ENCODE assay signal across 14 cellular contexts in the genomic region with DNA sequence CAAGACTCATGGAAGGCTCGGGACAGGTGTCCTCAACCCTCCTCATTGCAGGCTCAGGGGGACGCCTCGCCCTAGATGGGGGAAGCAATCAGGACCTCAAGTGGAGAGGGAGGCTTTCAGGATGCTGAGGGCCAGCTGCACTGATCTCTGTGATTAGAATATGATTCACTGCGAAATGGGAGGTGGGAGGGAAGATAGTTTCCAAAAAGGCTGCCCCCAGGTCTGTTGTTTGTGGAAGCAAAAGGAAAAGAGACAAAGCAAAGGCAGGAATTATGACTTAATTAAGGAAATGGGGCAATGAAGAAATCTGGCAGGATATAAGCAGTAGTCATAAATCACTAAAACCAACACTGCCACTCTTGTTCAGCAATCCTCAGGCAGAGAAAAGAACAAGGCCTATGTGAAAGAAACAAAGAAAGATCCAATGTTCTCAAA.
DNase-seq lines count a peak whose midpoint lies in the region; ATAC-seq and TF ChIP-seq lines count a peak whose summit lies in the region.
"Had no signal": no experiment of that assay in that cellular context is flagged by ENCODE, and none has a peak within 500 bp of the region (broad histone marks: within the 10 kb centered on the region; RNA-seq: fewer than 3 reads in every experiment).

No MANE protein-coding gene starts in this region.

- CTCF ChIA-PET in SK-N-SH (lab: Yijun Ruan, JAX), result interaction anchor here (0.6 to 1.4 kb wide), 5 partner anchors 8 to 360 kb away, joined by 3 to 6 read pairs (median 3); no protein-coding TSS in a partner anchor

- H3K36me3 ChIP-seq in ACC112 (ENCODE audit: insufficient read depth, low read length) (no peaks in the 10 kb centered on the region), SK-N-SH (replicated peaks in 1 of 2; ENCODE audit: control insufficient read depth in 1 of 2, insufficient read depth in 2 of 2, low read length in 1 of 2) (no peaks in the 10 kb centered on the region), smooth muscle cell (ENCODE audit: low read depth) (no peaks in the 10 kb centered on the region), adrenal gland (replicated peaks in 1 of 2) (no peaks in the 10 kb centered on the region)

- peak overlapping the region; percentile 31 for H2AFZ ChIP-seq in ACC112 (ENCODE audit: low read length, unreplicated experiment)
- H2AFZ ChIP-seq in SK-N-SH (ENCODE audit: low read depth), result no peak overlapping the region
- H2AFZ ChIP-seq in smooth muscle cell (ENCODE audit: low read depth), result no peak overlapping the region

- H3K79me2 ChIP-seq in ACC112 (ENCODE audit: control insufficient read depth, insufficient read depth, low read length, unreplicated experiment) (no peaks in the 10 kb centered on the region), SK-N-SH (ENCODE audit: insufficient read depth) (no peaks in the 10 kb centered on the region), smooth muscle cell (ENCODE audit: low read depth) (no peaks in the 10 kb centered on the region)

- peak; percentile 63 for ATAC-seq in foreskin keratinocyte
- no peak for ATAC-seq in GM21619 (IDR thresholded peaks at IDR 0.05; ENCODE audit: unreplicated experiment)
- ATAC-seq: stimulated activated effector memory CD8-positive, alpha-beta T cell treated with anti-CD3 and anti-CD28 coated beads, Interleukin-12 subunit alpha, Interleukin-12 subunit beta, amount 100 ng/mL, for 72 hours had no signal

- no peak for TF ChIP-seq POLR2A in adrenal gland (IDR thresholded peaks at IDR 0.05)

- TF ChIP-seq RAD21 in SK-N-SH (IDR thresholded peaks at IDR 0.05; ENCODE audit: low read length), result no peak

- no peak overlapping the region; the same call in 1 of the 2 replicates for H3K4me2 ChIP-seq in SK-N-SH
- H3K4me2 ChIP-seq in smooth muscle cell, result no peak overlapping the region

- no peaks in the 10 kb centered on the region for H3K9me3 ChIP-seq in SK-N-SH
- H3K9me3 ChIP-seq in smooth muscle cell (replicated peaks; ENCODE audit: low read depth), result no peaks in the 10 kb centered on the region
- H3K9me3 ChIP-seq in adrenal gland (replicated peaks in 1 of 3), result no peaks in the 10 kb centered on the region

- H3K9me2 ChIP-seq in SK-N-SH, result no peaks in the 10 kb centered on the region

- no peaks in the 10 kb centered on the region for H3K27me3 ChIP-seq in ACC112 (ENCODE audit: insufficient read depth, low read length)
- H3K27me3 ChIP-seq in SK-N-SH (ENCODE audit: insufficient read depth), result no peaks in the 10 kb centered on the region
- no peaks in the 10 kb centered on the region for H3K27me3 ChIP-seq in foreskin keratinocyte
- no peaks in the 10 kb centered on the region for H3K27me3 ChIP-seq in smooth muscle cell (ENCODE audit: low read depth)
- no peaks in the 10 kb centered on the region for H3K27me3 ChIP-seq in adrenal gland

- TF ChIP-seq EP300 in SK-N-SH (IDR thresholded peaks at IDR 0.05; ENCODE audit: borderline replicate concordance in 1 of 2, low read depth in 1 of 2, low read length in 1 of 2), result 0 out of 4 replicates have a peak, but pooled peaks of 1 of the 2 experiments have one; percentile 31

- H3F3A ChIP-seq in SK-N-SH (replicated peaks; ENCODE audit: insufficient read depth) (no peaks in the 10 kb centered on the region), smooth muscle cell (ENCODE audit: low read depth) (no peaks in the 10 kb centered on the region)

- H3K4me1 ChIP-seq in ACC112 (ENCODE audit: control insufficient read depth, insufficient read depth, low read length, unreplicated experiment) (peaks cover 9% of the 10 kb centered on the region), SK-N-SH (ENCODE audit: control insufficient read depth in 1 of 2, insufficient read depth in 2 of 2, low read depth in 1 of 2, low read length in 1 of 2) (peaks cover 7 to 21% of the 10 kb centered on the region in 2 experiments), foreskin keratinocyte (peaks cover 21% of the 10 kb centered on the region), smooth muscle cell (ENCODE audit: low read depth) (no peaks in the 10 kb centered on the region), adrenal gland (replicated peaks in 1 of 2) (peaks cover 0 to 8% of the 10 kb centered on the region in 2 donors)

- TF ChIP-seq CTCF in SK-N-SH (IDR thresholded peaks at IDR 0.05) (no peak), foreskin keratinocyte (conservative IDR thresholded peaks at IDR 0.05) (no peak), smooth muscle cell (IDR thresholded peaks at IDR 0.05; ENCODE audit: borderline replicate concordance, insufficient read depth, poor library complexity, severe bottlenecking) (no peak), adrenal gland (IDR thresholded peaks at IDR 0.05) (no peak)

- H3K4me3 ChIP-seq in ACC112 (ENCODE audit: low read depth, low read length), result no peak overlapping the region
- no peak overlapping the region for H3K4me3 ChIP-seq in SK-N-SH (ENCODE audit: low read depth in 2 of 2, low read length in 1 of 2)
- H3K4me3 ChIP-seq in smooth muscle cell, result no peak overlapping the region
- no peak overlapping the region for H3K4me3 ChIP-seq in adrenal gland

- H4K20me1 ChIP-seq in SK-N-SH (ENCODE audit: insufficient read depth) (no peaks in the 10 kb centered on the region), smooth muscle cell (ENCODE audit: low read depth) (no peaks in the 10 kb centered on the region)

- WGBS in SK-N-SH (ENCODE audit: low lambda C conversion rate), result 60% methylated on average over 4 of the region's 4 CpGs
- WGBS in smooth muscle cell (ENCODE audit: low lambda C conversion rate), result 90% methylated on average over 4 of the region's 4 CpGs
- WGBS in adrenal gland, 4 donors, result 55 to 76% (median 67%) methylated on average over 2 to 4 of the region's 4 CpGs

- no peak overlapping the region for H3K9ac ChIP-seq in SK-N-SH
- no peak overlapping the region for H3K9ac ChIP-seq in smooth muscle cell (ENCODE audit: low read depth)

- POLR2A ChIA-PET in SK-N-SH (lab: Yijun Ruan, JAX), result no interaction called here

- H3K27ac ChIP-seq in ACC112 (ENCODE audit: low read depth, low read length) (peak overlapping the region; percentile 35; the same call in 1 of the 2 replicates), SK-N-SH (ENCODE audit: low read depth in 2 of 2, low read length in 1 of 2) (peak overlapping the region; percentile 46 to 70), foreskin keratinocyte (peak overlapping the region; percentile 9), smooth muscle cell (ENCODE audit: low read depth) (no peak overlapping the region), adrenal gland (no peak overlapping the region)
- H3K27ac ChIP-seq: epithelial cell of prostate had no signal

- intact Hi-C loops in adrenal gland (cut with DNase I), result no loop called here

- peak; percentile 4 for DNase-seq in NCI-H1105 (lab: John Stamatoyannopoulos, UW)
- no peak for DNase-seq in SK-N-SH
- DNase-seq in foreskin keratinocyte, result peak in 1 of 2 donors; percentile 57
- DNase-seq in smooth muscle cell (lab: John Stamatoyannopoulos, UW; ENCODE audit: unreplicated experiment), result no peak
- no peak for DNase-seq in 8988T
- no peak for DNase-seq in adrenal gland
- DNase-seq: activated CD4-positive, alpha-beta memory T cell treated with anti-CD3 and anti-CD28 coated beads, Interleukin-2, amount 10 ng/mL, durations not matched to agents 7 days and 5 days; activated naive CD4-positive, alpha-beta T cell treated with anti-CD3 and anti-CD28 coated beads for 36 hours; NCI-H1092 treated with DMSO at 0.1 percent for 48 hours; stimulated activated CD4-positive, alpha-beta T cell treated with anti-CD3 and anti-CD28 coated beads, Interleukin-2, amount 100 ng/mL, for 48 hours had no signal

TF ChIP-seq in SK-N-SH, 30 proteins besides CTCF, POLR2A, EP300 and RAD21 (continues in another document):
- no peak for TF ChIP-seq SMC3 (IDR thresholded peaks at IDR 0.05; ENCODE audit: low read depth, low read length)
- TF ChIP-seq, protein P1, sequence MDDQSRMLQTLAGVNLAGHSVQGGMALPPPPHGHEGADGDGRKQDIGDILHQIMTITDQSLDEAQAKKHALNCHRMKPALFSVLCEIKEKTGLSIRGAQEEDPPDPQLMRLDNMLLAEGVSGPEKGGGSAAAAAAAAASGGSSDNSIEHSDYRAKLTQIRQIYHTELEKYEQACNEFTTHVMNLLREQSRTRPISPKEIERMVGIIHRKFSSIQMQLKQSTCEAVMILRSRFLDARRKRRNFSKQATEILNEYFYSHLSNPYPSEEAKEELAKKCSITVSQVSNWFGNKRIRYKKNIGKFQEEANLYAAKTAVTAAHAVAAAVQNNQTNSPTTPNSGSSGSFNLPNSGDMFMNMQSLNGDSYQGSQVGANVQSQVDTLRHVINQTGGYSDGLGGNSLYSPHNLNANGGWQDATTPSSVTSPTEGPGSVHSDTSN (IDR thresholded peaks at IDR 0.05), result peak; percentile 80
- 0 out of 2 replicates have a peak, but pooled peaks have one; percentile 22 for TF ChIP-seq RCOR1 (IDR thresholded peaks at IDR 0.05; ENCODE audit: low read length)
- TF ChIP-seq FOXM1 (IDR thresholded peaks at IDR 0.05; ENCODE audit: low read depth), result no peak
- TF ChIP-seq USF1 (IDR thresholded peaks at IDR 0.05; ENCODE audit: borderline replicate concordance, low read depth), result no peak
- no peak for TF ChIP-seq IRF3 (IDR thresholded peaks at IDR 0.05; ENCODE audit: low read depth, low read length)
- no peak for TF ChIP-seq CHD2 (IDR thresholded peaks at IDR 0.05; ENCODE audit: low read length, partially characterized antibody)
- no peak for TF ChIP-seq EZH2phosphoT487 (IDR thresholded peaks at IDR 0.05; ENCODE audit: borderline replicate concordance, low read depth)
- peak; percentile 45; the same call in 1 of the 2 replicates for TF ChIP-seq TCF12 (IDR thresholded peaks at IDR 0.05)
- no peak for TF ChIP-seq ELF1 (IDR thresholded peaks at IDR 0.05)
- TF ChIP-seq FOSL2 (IDR thresholded peaks at IDR 0.05; ENCODE audit: borderline replicate concordance, low read depth), result no peak
- no peak for TF ChIP-seq NFIC (IDR thresholded peaks at IDR 0.05; ENCODE audit: borderline replicate concordance)

Comparison
In these comparisons a context has a peak if more than half of its experiments do, and no peak if none do; other contexts are left out.
1. H3K27ac ChIP-seq: peak in ACC112 (single experiment), SK-N-SH (2 of 2) and foreskin keratinocyte (single experiment); none in smooth muscle cell (single experiment) and adrenal gland (0 of 5).